In genomic region chr22:39174498-39175120, GRCh38 we compare ENCODE assay signal across 1 cellular context.
TF ChIP-seq lines count a peak whose summit lies in the region.

No MANE protein-coding gene starts in this region.

TF ChIP-seq in HepG2, 621 proteins besides CTCF, POLR2A, EP300 and RAD21 (continued from another document and continues in another):
- TF ChIP-seq PRDM10 (CRISPR knock-in tag; IDR thresholded peaks at IDR 0.05; ENCODE audit: low read depth) (0 out of 2 replicates have a peak, but pooled peaks have one; percentile 59), ZNF136 (CRISPR knock-in tag; IDR thresholded peaks at IDR 0.05; ENCODE audit: low read depth) (no peak), PHB2 (IDR thresholded peaks at IDR 0.05; ENCODE audit: partially characterized antibody) (no peak), ZNF747 (CRISPR knock-in tag; IDR thresholded peaks at IDR 0.05; ENCODE audit: borderline replicate concordance) (peak; percentile 44; the same call in 1 of the 2 replicates), NCOA2 (CRISPR knock-in tag; IDR thresholded peaks at IDR 0.05) (peak; percentile 92), ZNF441 (CRISPR knock-in tag; IDR thresholded peaks at IDR 0.05; ENCODE audit: borderline replicate concordance) (no peak), ZXDC (CRISPR knock-in tag; IDR thresholded peaks at IDR 0.05) (no peak), NKX3-1 (CRISPR knock-in tag; IDR thresholded peaks at IDR 0.05) (no peak), ZNF430 (CRISPR knock-in tag; IDR thresholded peaks at IDR 0.05) (peak; percentile 18), GPN1 (CRISPR knock-in tag; IDR thresholded peaks at IDR 0.05; ENCODE audit: borderline replicate concordance) (no peak), ZBTB7B (CRISPR knock-in tag; IDR thresholded peaks at IDR 0.05) (peak; percentile 100), FOXM1 (CRISPR knock-in tag; IDR thresholded peaks at IDR 0.05) (no peak), YEATS2 (CRISPR knock-in tag; IDR thresholded peaks at IDR 0.05; ENCODE audit: borderline replicate concordance) (no peak; the same call in 1 of the 2 replicates), ZNF512 (CRISPR knock-in tag; IDR thresholded peaks at IDR 0.05) (no peak), ZNF768 (CRISPR knock-in tag; IDR thresholded peaks at IDR 0.05) (no peak), KLF16 (CRISPR knock-in tag; IDR thresholded peaks at IDR 0.05) (peak in 1 of 2 experiments; percentile 72; a peak in 2 of 4 replicates), GLI4 (CRISPR knock-in tag; IDR thresholded peaks at IDR 0.05; ENCODE audit: borderline replicate concordance) (no peak), SNAI1 (CRISPR knock-in tag; IDR thresholded peaks at IDR 0.05; ENCODE audit: borderline replicate concordance) (no peak), ZNF841 (CRISPR knock-in tag; IDR thresholded peaks at IDR 0.05; ENCODE audit: borderline replicate concordance) (no peak), ADNP (CRISPR knock-in tag; IDR thresholded peaks at IDR 0.05) (no peak), IRX3 (CRISPR knock-in tag; IDR thresholded peaks at IDR 0.05; ENCODE audit: borderline replicate concordance, low read depth) (no peak), FOXJ3 (CRISPR knock-in tag; IDR thresholded peaks at IDR 0.05; ENCODE audit: borderline replicate concordance) (peak; percentile 62; the same call in 1 of the 2 replicates), ESRRA (CRISPR knock-in tag; IDR thresholded peaks at IDR 0.05; ENCODE audit: low read depth) (0 out of 2 replicates have a peak, but pooled peaks have one; percentile 67), NFYC (CRISPR knock-in tag; IDR thresholded peaks at IDR 0.05) (peak; percentile 17; the same call in 1 of the 2 replicates), ZNF101 (CRISPR knock-in tag; IDR thresholded peaks at IDR 0.05; ENCODE audit: borderline replicate concordance, low read depth) (no peak), ZNF121 (CRISPR knock-in tag; IDR thresholded peaks at IDR 0.05) (no peak), NR2F2 (IDR thresholded peaks at IDR 0.05; ENCODE audit: borderline replicate concordance, low read depth) (peak; percentile 88), ZFP36 (IDR thresholded peaks at IDR 0.05; ENCODE audit: borderline replicate concordance, low read depth, low read length, partially characterized antibody) (no peak), TSC22D2 (CRISPR knock-in tag; IDR thresholded peaks at IDR 0.05; ENCODE audit: borderline replicate concordance) (peak; percentile 36; the same call in 1 of the 2 replicates), TRAFD1 (CRISPR knock-in tag; IDR thresholded peaks at IDR 0.05; ENCODE audit: borderline replicate concordance) (no peak), NFRKB (IDR thresholded peaks at IDR 0.05) (no peak), FIP1L1 (IDR thresholded peaks at IDR 0.05; ENCODE audit: borderline replicate concordance, insufficient read depth, low read depth, low read length) (no peak), ZFP82 (CRISPR knock-in tag; IDR thresholded peaks at IDR 0.05; ENCODE audit: borderline replicate concordance) (no peak), ZNF337 (CRISPR knock-in tag; IDR thresholded peaks at IDR 0.05; ENCODE audit: borderline replicate concordance, low read depth) (no peak), GRHL1 (CRISPR knock-in tag; conservative IDR thresholded peaks at IDR 0.05) (no peak), RXRA (CRISPR knock-in tag; IDR thresholded peaks at IDR 0.05) (peak; percentile 92)
- TF ChIP-seq, protein P1, sequence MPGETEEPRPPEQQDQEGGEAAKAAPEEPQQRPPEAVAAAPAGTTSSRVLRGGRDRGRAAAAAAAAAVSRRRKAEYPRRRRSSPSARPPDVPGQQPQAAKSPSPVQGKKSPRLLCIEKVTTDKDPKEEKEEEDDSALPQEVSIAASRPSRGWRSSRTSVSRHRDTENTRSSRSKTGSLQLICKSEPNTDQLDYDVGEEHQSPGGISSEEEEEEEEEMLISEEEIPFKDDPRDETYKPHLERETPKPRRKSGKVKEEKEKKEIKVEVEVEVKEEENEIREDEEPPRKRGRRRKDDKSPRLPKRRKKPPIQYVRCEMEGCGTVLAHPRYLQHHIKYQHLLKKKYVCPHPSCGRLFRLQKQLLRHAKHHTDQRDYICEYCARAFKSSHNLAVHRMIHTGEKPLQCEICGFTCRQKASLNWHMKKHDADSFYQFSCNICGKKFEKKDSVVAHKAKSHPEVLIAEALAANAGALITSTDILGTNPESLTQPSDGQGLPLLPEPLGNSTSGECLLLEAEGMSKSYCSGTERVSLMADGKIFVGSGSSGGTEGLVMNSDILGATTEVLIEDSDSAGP (CRISPR knock-in tag; IDR thresholded peaks at IDR 0.05; ENCODE audit: borderline replicate concordance), result no peak
- TF ChIP-seq, protein P2, sequence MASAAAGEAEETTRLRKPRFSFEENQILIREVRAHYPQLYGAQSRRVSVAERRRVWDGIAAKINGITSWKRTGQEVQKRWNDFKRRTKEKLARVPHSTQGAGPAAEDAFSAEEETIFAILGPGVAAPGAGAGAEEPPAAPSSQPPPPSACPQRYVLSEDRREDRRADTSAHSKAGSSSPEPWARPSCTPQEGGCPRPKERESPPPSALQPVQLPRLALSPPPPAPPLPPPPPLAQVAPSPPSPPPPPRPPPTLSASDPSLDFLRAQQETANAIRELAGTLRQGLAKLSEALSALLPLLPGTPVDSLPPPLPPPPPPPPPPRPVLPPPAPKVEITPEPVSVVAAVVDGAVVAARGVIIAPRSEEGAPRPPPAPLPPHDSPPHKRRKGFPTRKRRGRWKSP (CRISPR knock-in tag; IDR thresholded peaks at IDR 0.05), result 0 out of 2 replicates have a peak, but pooled peaks have one; percentile 30
- TF ChIP-seq, protein P3, sequence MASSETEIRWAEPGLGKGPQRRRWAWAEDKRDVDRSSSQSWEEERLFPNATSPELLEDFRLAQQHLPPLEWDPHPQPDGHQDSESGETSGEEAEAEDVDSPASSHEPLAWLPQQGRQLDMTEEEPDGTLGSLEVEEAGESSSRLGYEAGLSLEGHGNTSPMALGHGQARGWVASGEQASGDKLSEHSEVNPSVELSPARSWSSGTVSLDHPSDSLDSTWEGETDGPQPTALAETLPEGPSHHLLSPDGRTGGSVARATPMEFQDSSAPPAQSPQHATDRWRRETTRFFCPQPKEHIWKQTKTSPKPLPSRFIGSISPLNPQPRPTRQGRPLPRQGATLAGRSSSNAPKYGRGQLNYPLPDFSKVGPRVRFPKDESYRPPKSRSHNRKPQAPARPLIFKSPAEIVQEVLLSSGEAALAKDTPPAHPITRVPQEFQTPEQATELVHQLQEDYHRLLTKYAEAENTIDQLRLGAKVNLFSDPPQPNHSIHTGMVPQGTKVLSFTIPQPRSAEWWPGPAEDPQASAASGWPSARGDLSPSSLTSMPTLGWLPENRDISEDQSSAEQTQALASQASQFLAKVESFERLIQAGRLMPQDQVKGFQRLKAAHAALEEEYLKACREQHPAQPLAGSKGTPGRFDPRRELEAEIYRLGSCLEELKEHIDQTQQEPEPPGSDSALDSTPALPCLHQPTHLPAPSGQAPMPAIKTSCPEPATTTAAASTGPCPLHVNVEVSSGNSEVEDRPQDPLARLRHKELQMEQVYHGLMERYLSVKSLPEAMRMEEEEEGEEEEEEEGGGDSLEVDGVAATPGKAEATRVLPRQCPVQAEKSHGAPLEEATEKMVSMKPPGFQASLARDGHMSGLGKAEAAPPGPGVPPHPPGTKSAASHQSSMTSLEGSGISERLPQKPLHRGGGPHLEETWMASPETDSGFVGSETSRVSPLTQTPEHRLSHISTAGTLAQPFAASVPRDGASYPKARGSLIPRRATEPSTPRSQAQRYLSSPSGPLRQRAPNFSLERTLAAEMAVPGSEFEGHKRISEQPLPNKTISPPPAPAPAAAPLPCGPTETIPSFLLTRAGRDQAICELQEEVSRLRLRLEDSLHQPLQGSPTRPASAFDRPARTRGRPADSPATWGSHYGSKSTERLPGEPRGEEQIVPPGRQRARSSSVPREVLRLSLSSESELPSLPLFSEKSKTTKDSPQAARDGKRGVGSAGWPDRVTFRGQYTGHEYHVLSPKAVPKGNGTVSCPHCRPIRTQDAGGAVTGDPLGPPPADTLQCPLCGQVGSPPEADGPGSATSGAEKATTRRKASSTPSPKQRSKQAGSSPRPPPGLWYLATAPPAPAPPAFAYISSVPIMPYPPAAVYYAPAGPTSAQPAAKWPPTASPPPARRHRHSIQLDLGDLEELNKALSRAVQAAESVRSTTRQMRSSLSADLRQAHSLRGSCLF (CRISPR knock-in tag; IDR thresholded peaks at IDR 0.05; ENCODE audit: borderline replicate concordance), result no peak
- TF ChIP-seq, protein P4, sequence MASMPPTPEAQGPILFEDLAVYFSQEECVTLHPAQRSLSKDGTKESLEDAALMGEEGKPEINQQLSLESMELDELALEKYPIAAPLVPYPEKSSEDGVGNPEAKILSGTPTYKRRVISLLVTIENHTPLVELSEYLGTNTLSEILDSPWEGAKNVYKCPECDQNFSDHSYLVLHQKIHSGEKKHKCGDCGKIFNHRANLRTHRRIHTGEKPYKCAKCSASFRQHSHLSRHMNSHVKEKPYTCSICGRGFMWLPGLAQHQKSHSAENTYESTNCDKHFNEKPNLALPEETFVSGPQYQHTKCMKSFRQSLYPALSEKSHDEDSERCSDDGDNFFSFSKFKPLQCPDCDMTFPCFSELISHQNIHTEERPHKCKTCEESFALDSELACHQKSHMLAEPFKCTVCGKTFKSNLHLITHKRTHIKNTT (CRISPR knock-in tag; IDR thresholded peaks at IDR 0.05), result no peak
